In the genomic region with DNA sequence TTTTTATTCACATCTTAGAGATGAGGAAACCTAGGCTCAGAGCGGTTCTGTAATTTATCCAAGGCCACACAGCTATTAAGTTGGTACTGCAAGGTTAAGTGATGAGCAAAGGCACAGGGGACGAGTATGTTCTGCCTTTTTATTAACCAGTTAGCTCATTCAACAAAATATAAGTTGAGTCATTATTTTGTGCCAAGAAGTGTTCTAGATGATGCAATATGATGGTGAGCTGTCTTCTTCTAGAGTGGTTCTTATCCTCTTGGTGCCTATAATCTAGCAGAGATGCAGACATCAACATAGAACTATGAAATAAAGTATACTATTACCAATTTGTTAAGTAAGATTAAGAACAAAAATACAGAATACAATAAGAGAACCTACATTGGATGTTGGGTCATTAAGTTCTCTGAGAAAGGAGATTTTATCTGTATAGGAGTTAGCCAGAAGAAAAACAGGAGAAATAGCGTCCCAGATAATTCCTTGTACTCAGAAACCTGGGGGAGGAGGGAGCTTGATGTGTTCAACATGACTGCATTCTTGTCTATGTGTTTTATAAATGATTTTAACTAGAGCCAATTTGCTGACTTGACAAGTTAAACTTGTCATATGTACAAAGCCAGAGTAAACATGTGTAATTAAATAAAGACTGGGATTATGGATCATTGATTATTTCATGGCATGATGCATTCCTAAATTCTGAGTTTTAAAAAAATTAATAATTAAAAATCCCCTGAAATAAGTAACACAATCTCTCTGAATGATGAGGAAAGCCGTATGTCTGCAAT, we compare ENCODE assay signal across 21 cellular contexts.
"Had no signal": no experiment of that assay in that cellular context is flagged by ENCODE, and none has a peak within 500 bp of the region (broad histone marks: within the 10 kb centered on the region; RNA-seq: fewer than 3 reads in every experiment).

No MANE protein-coding gene starts in this region.

- H3K27ac ChIP-seq: coronary artery, gastrocnemius medialis, heart right ventricle, left lung, neutrophil, vagina, VCaP had no signal

- H3K4me1 Mint-ChIP-seq: activated CD4-positive, alpha-beta T cell treated with anti-CD3 and anti-CD28 coated beads for 36 hours; naive thymus-derived CD4-positive, alpha-beta T cell had no signal

- H3K9me3 ChIP-seq: gastrocnemius medialis, left lung, mucosa of descending colon, neutrophil, transverse colon, vagina had no signal

- DNase-seq: activated CD4-positive, alpha-beta T cell treated with anti-CD3 and anti-CD28 coated beads for 36 hours; activated CD8-positive, alpha-beta T cell treated with anti-CD3 and anti-CD28 coated beads for 36 hours; activated effector memory CD4-positive, alpha-beta T cell treated with Interleukin-2 at 50 U/mL for 16 hours; activated naive CD4-positive, alpha-beta T cell treated with anti-CD3 and anti-CD28 coated beads, Interleukin-2, amount 50 U/mL, for 16 hours; activated T-cell treated with anti-CD3 and anti-CD28 coated beads, Interleukin-2, amount 50 U/mL, for 4 hours; gastrocnemius medialis; heart right ventricle; left lung; mucosa of descending colon; naive thymus-derived CD4-positive, alpha-beta T cell; stimulated activated CD4-positive, alpha-beta T cell treated with anti-CD3 and anti-CD28 coated beads, Interleukin-4, amount 100 ng/mL, for 1 hour; stimulated activated naive CD4-positive, alpha-beta T cell treated with Interleukin-2 at 50 U/mL for 16 hours; substantia nigra; transverse colon had no signal

- ATAC-seq: activated CD4-positive, alpha-beta T cell treated with anti-CD3 and anti-CD28 coated beads for 36 hours; activated CD8-positive, alpha-beta T cell treated with anti-CD3 and anti-CD28 coated beads for 36 hours; activated T-cell treated with anti-CD3 and anti-CD28 coated beads, Interleukin-2, amount 50 U/mL, for 4 hours; esophagus mucosa; gastrocnemius medialis; heart right ventricle; naive thymus-derived CD4-positive, alpha-beta T cell had no signal

- H3K36me3 Mint-ChIP-seq: naive thymus-derived CD4-positive, alpha-beta T cell had no signal

- H3K36me3 ChIP-seq: gastrocnemius medialis, heart right ventricle, left lung, neutrophil, transverse colon, vagina had no signal

- H3K27me3 ChIP-seq: gastrocnemius medialis, left lung, neutrophil, transverse colon, vagina had no signal

- H3K4me3 ChIP-seq: coronary artery, gastrocnemius medialis, heart right ventricle, left lung, mucosa of descending colon, transverse colon, vagina had no signal

- H3K9me3 Mint-ChIP-seq: activated CD8-positive, alpha-beta T cell treated with anti-CD3 and anti-CD28 coated beads for 36 hours; activated T-cell treated with anti-CD3 and anti-CD28 coated beads, Interleukin-2, amount 50 U/mL, for 4 hours had no signal

- H3K27ac Mint-ChIP-seq: activated CD4-positive, alpha-beta T cell treated with anti-CD3 and anti-CD28 coated beads for 36 hours; activated CD8-positive, alpha-beta T cell treated with anti-CD3 and anti-CD28 coated beads for 36 hours; naive thymus-derived CD4-positive, alpha-beta T cell; T-helper 1 cell treated with Interleukin-12 subunit alpha and Interleukin-12 subunit beta and Interleukin-4 antibody, amounts not matched to agents 30 μg/mL and 1 μg/mL, for 36 hours had no signal

- H3K4me3 Mint-ChIP-seq: activated CD4-positive, alpha-beta T cell treated with anti-CD3 and anti-CD28 coated beads for 36 hours; activated CD8-positive, alpha-beta T cell treated with anti-CD3 and anti-CD28 coated beads for 36 hours; activated T-cell treated with anti-CD3 and anti-CD28 coated beads, Interleukin-2, amount 50 U/mL, for 4 hours; naive thymus-derived CD4-positive, alpha-beta T cell; T-helper 1 cell treated with Interleukin-12 subunit alpha and Interleukin-12 subunit beta and Interleukin-4 antibody, amounts not matched to agents 30 μg/mL and 1 μg/mL, for 36 hours had no signal

- H3K4me1 ChIP-seq: gastrocnemius medialis, heart right ventricle, left lung, transverse colon, vagina had no signal

- FAIRE-seq: islet of Langerhans had no signal
